Comparison of ENCODE assay signal across 23 cellular contexts in genomic region chr17:10635290-10635689, GRCh38.
"Had no signal": no experiment of that assay in that cellular context is flagged by ENCODE, and none has a peak within 500 bp of the region (broad histone marks: within the 10 kb centered on the region; RNA-seq: fewer than 3 reads in every experiment).

No MANE protein-coding gene starts in this region.

- H3K27ac Mint-ChIP-seq: activated CD4-positive, alpha-beta memory T cell treated with anti-CD3 and anti-CD28 coated beads, Interleukin-2, amount 10 ng/mL, durations not matched to agents 7 days and 5 days; activated CD8-positive, alpha-beta memory T cell treated with anti-CD3 and anti-CD28 coated beads, Interleukin-2, amount 10 ng/mL, durations not matched to agents 7 days and 5 days; dendritic cell treated with granulocyte-macrophage colony-stimulating factor and Interleukin-4, amounts not matched to agents 40 ng/mL and 50 ng/mL, for 4 days; stimulated activated naive B cell treated with anti-CD40 and anti-IgM and Interleukin-4, amounts not matched to agents 10 μg/mL and 1 μg/mL and 100 μg/mL, for 72 hours had no signal

- H3K27ac ChIP-seq: adrenal gland, ovary, upper lobe of right lung had no signal

- H3K4me3 ChIP-seq: adrenal gland, ovary, upper lobe of right lung had no signal

- ATAC-seq: activated CD8-positive, alpha-beta memory T cell treated with anti-CD3 and anti-CD28 coated beads, Interleukin-2, amount 10 ng/mL, durations not matched to agents 7 days and 5 days; activated naive CD4-positive, alpha-beta T cell treated with anti-CD3 and anti-CD28 coated beads, Interleukin-2, amount 50 U/mL, for 72 hours; left cardiac atrium; naive thymus-derived CD8-positive, alpha-beta T cell; sciatic nerve; stimulated activated naive B cell treated with anti-CD40 and anti-IgM and Interleukin-4, amounts not matched to agents 10 μg/mL and 1 μg/mL and 100 μg/mL, for 72 hours; upper lobe of right lung had no signal

- H3K36me3 ChIP-seq: ovary had no signal

- H3K9me3 ChIP-seq: adrenal gland, ovary, upper lobe of right lung had no signal

- DNase-seq: activated CD4-positive, alpha-beta memory T cell treated with anti-CD3 and anti-CD28 coated beads, Interleukin-2, amount 10 ng/mL, durations not matched to agents 7 days and 5 days; activated CD4-positive, alpha-beta T cell treated with anti-CD3 and anti-CD28 coated beads for 1 hour; activated CD8-positive, alpha-beta memory T cell treated with anti-CD3 and anti-CD28 coated beads, Interleukin-2, amount 10 ng/mL, durations not matched to agents 7 days and 5 days; activated effector memory CD4-positive, alpha-beta T cell treated with Interleukin-2 at 50 U/mL for 16 hours; activated T-cell treated with anti-CD3 and anti-CD28 coated beads, Interleukin-2, amount 50 U/mL, for 1 hour; adrenal gland; cerebellar nuclear complex; effector CD8-positive, alpha-beta T cell; foreskin fibroblast; left cardiac atrium; mesendoderm; naive thymus-derived CD8-positive, alpha-beta T cell; ovary; stimulated activated CD4-positive, alpha-beta T cell treated with anti-CD3 and anti-CD28 coated beads, Interleukin-4, amount 100 ng/mL, for 4 hours; stimulated activated naive B cell treated with anti-CD40 and anti-IgM and Interleukin-4, amounts not matched to agents 10 μg/mL and 1 μg/mL and 100 μg/mL, for 72 hours; T1000; upper lobe of right lung had no signal

- H3K27me3 Mint-ChIP-seq: activated CD4-positive, alpha-beta memory T cell treated with anti-CD3 and anti-CD28 coated beads, Interleukin-2, amount 10 ng/mL, durations not matched to agents 7 days and 5 days; activated CD8-positive, alpha-beta memory T cell treated with anti-CD3 and anti-CD28 coated beads, Interleukin-2, amount 10 ng/mL, durations not matched to agents 7 days and 5 days; dendritic cell treated with granulocyte-macrophage colony-stimulating factor and Interleukin-4, amounts not matched to agents 40 ng/mL and 50 ng/mL, for 4 days; naive thymus-derived CD8-positive, alpha-beta T cell; stimulated activated naive B cell treated with anti-CD40 and anti-IgM and Interleukin-4, amounts not matched to agents 10 μg/mL and 1 μg/mL and 100 μg/mL, for 72 hours had no signal

- H3K9me3 Mint-ChIP-seq: activated CD4-positive, alpha-beta memory T cell treated with anti-CD3 and anti-CD28 coated beads, Interleukin-2, amount 10 ng/mL, durations not matched to agents 7 days and 5 days; activated naive CD4-positive, alpha-beta T cell treated with anti-CD3 and anti-CD28 coated beads, Interleukin-2, amount 50 U/mL, for 72 hours; dendritic cell treated with granulocyte-macrophage colony-stimulating factor and Interleukin-4, amounts not matched to agents 40 ng/mL and 50 ng/mL, for 4 days; naive thymus-derived CD8-positive, alpha-beta T cell; stimulated activated naive B cell treated with anti-CD40 and anti-IgM and Interleukin-4, amounts not matched to agents 10 μg/mL and 1 μg/mL and 100 μg/mL, for 72 hours had no signal

- FAIRE-seq: astrocyte, bronchial epithelial cell, islet of Langerhans had no signal

- H3K4me3 Mint-ChIP-seq: activated CD4-positive, alpha-beta memory T cell treated with anti-CD3 and anti-CD28 coated beads, Interleukin-2, amount 10 ng/mL, durations not matched to agents 7 days and 5 days; activated CD8-positive, alpha-beta memory T cell treated with anti-CD3 and anti-CD28 coated beads, Interleukin-2, amount 10 ng/mL, durations not matched to agents 7 days and 5 days; dendritic cell treated with granulocyte-macrophage colony-stimulating factor and Interleukin-4, amounts not matched to agents 40 ng/mL and 50 ng/mL, for 4 days; naive thymus-derived CD8-positive, alpha-beta T cell; stimulated activated naive B cell treated with anti-CD40 and anti-IgM and Interleukin-4, amounts not matched to agents 10 μg/mL and 1 μg/mL and 100 μg/mL, for 72 hours had no signal

- H3K4me1 ChIP-seq: adrenal gland, upper lobe of right lung had no signal

- H3K27me3 ChIP-seq: adrenal gland, ovary, upper lobe of right lung had no signal
